Comparison of ENCODE assay signal across 14 cellular contexts in the genomic region with DNA sequence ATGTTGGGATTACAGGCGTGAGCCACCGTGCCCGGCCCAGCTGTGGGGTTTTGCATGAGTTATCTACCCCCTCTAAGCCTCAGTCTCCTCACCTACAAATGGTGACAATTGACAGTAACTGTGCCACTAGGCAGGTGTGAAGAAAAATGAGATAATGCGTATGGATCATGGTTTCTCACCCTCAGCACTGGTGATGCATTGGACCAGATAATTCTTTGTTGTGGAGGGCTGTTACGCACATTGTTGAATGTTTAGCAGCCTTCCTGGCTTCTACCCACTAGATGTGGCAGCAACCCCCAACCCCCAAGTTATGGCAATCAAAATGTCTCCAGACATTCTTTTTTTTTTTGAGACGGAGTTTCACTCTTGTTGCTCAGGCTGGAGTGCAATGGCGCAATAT. TPM values are rescaled to one million over a fixed set of nuclear protein-coding genes. Genes with fewer than 3 reads are reported as not detected.
A peak's percentile ranks its signal among the peaks of the same experiment; 100 is the strongest.
DNase-seq lines count a peak whose midpoint lies in the region; ATAC-seq and TF ChIP-seq lines count a peak whose summit lies in the region.
"Had no signal": no experiment of that assay in that cellular context is flagged by ENCODE, and none has a peak within 500 bp of the region (broad histone marks: within the 10 kb centered on the region; RNA-seq: fewer than 3 reads in every experiment).

No MANE protein-coding gene starts in this region.

- H3K4me3 ChIP-seq in CD8-positive, alpha-beta T cell (ENCODE audit: low read depth, low read length), result no peak overlapping the region

- no peaks in the 10 kb centered on the region for H3K27me3 Mint-ChIP-seq in CD8-positive, alpha-beta T cell (ENCODE audit: low read depth)
- H3K27me3 Mint-ChIP-seq in T-cell, result no peaks in the 10 kb centered on the region
- no peaks in the 10 kb centered on the region for H3K27me3 Mint-ChIP-seq in central memory CD8-positive, alpha-beta T cell
- no peaks in the 10 kb centered on the region for H3K27me3 Mint-ChIP-seq in natural killer cell (ENCODE audit: low read depth in 2 of 2)
- H3K27me3 Mint-ChIP-seq in activated T-helper 1 cell treated with anti-CD3 and anti-CD28 coated beads, Interleukin-12 subunit alpha, Interleukin-12 subunit beta, Interleukin-2, Interleukin-4 antibody, amounts not matched to agents 30 ng/mL and 10 ng/mL and 1 ng/mL, durations not matched to agents 14 hours and 24 hours and 36 hours (ENCODE audit: insufficient read depth), result peaks cover 2% of the 10 kb centered on the region
- H3K27me3 Mint-ChIP-seq: CD4-positive, alpha-beta memory T cell had no signal

- H3K4me3 Mint-ChIP-seq in CD8-positive, alpha-beta T cell, result no peak overlapping the region
- H3K4me3 Mint-ChIP-seq in T-cell, result no peak overlapping the region
- peak overlapping the region; percentile 10 for H3K4me3 Mint-ChIP-seq in central memory CD8-positive, alpha-beta T cell
- H3K4me3 Mint-ChIP-seq in natural killer cell, result no peak overlapping the region
- no peak overlapping the region for H3K4me3 Mint-ChIP-seq in activated T-helper 1 cell treated with anti-CD3 and anti-CD28 coated beads, Interleukin-12 subunit alpha, Interleukin-12 subunit beta, Interleukin-2, Interleukin-4 antibody, amounts not matched to agents 30 ng/mL and 10 ng/mL and 1 ng/mL, durations not matched to agents 14 hours and 24 hours and 36 hours
- H3K4me3 Mint-ChIP-seq: CD4-positive, alpha-beta memory T cell had no signal

- H3K9me3 ChIP-seq in CD8-positive, alpha-beta T cell (ENCODE audit: low read length), result no peaks in the 10 kb centered on the region
- H3K9me3 ChIP-seq: BE2C, Caco-2 had no signal

- no peaks in the 10 kb centered on the region for H3K27me3 ChIP-seq in CD8-positive, alpha-beta T cell (ENCODE audit: insufficient read depth, low read length)
- H3K27me3 ChIP-seq: BE2C had no signal

- CTCF ChIA-PET in CD8-positive, alpha-beta T cell (lab: Charles Lee), result interaction anchor here (0.6 kb wide), 1 partner anchor 10 kb away, joined by 3 read pairs; no protein-coding TSS in a partner anchor
- CTCF ChIA-PET in T-cell (lab: Charles Lee), result interaction anchor here (0.7 to 0.9 kb wide), 3 partner anchors 9 to 13 kb away, joined by 4 to 8 read pairs (median 4); a partner anchor contains a TSS

- no peaks in the 10 kb centered on the region for H3K36me3 ChIP-seq in CD8-positive, alpha-beta T cell (ENCODE audit: insufficient read depth, low read length)
- H3K36me3 ChIP-seq: BE2C had no signal

- peak in 1 of 7 experiments; percentile 63 for DNase-seq in CD8-positive, alpha-beta T cell
- DNase-seq in T-cell, result peak in 21 of 34 experiments; percentile 10 to 58 (median 31)
- peak in 1 of 2 donors; percentile 69 for DNase-seq in central memory CD8-positive, alpha-beta T cell (ENCODE audit: low spot score in 2 of 2)
- no peak for DNase-seq in natural killer cell
- no peak for DNase-seq in activated T-helper 1 cell treated with anti-CD3 and anti-CD28 coated beads, Interleukin-12 subunit alpha, Interleukin-12 subunit beta, Interleukin-2, Interleukin-4 antibody, amounts not matched to agents 30 ng/mL and 10 ng/mL and 1 ng/mL, durations not matched to agents 14 hours and 24 hours and 36 hours (ENCODE audit: low spot score)
- DNase-seq: BE2C; Caco-2; CD4-positive, alpha-beta memory T cell; DND-41; GDM1; H7 had no signal

- H3K27ac Mint-ChIP-seq in CD8-positive, alpha-beta T cell, result no peak overlapping the region
- H3K27ac Mint-ChIP-seq in T-cell (no peak overlapping the region), natural killer cell (peak overlapping the region in 1 of 2 donors; percentile 23)
- peak overlapping the region; percentile 83 for H3K27ac Mint-ChIP-seq in central memory CD8-positive, alpha-beta T cell (ENCODE audit: low read depth)
- no peak overlapping the region for H3K27ac Mint-ChIP-seq in activated T-helper 1 cell treated with anti-CD3 and anti-CD28 coated beads, Interleukin-12 subunit alpha, Interleukin-12 subunit beta, Interleukin-2, Interleukin-4 antibody, amounts not matched to agents 30 ng/mL and 10 ng/mL and 1 ng/mL, durations not matched to agents 14 hours and 24 hours and 36 hours

- H3K27ac ChIP-seq in CD8-positive, alpha-beta T cell (ENCODE audit: low read depth, low read length), result no peak overlapping the region
- H3K27ac ChIP-seq: C4-2B had no signal

- POLR2A ChIA-PET in CD8-positive, alpha-beta T cell (lab: Charles Lee), result no interaction called here
- POLR2A ChIA-PET in T-cell (lab: Charles Lee), result interaction anchor here (0.7 kb wide), 2 partner anchors 9 to 21 kb away, joined by 3 read pairs; no protein-coding TSS in a partner anchor

- peaks cover 9% of the 10 kb centered on the region for H3K4me1 Mint-ChIP-seq in CD8-positive, alpha-beta T cell (ENCODE audit: low read depth)
- H3K4me1 Mint-ChIP-seq in T-cell (peaks cover 0 to 20% (median 10%) of the 10 kb centered on the region in 3 donors), natural killer cell (peaks cover 13 to 15% of the 10 kb centered on the region in 2 donors)
- H3K4me1 Mint-ChIP-seq in central memory CD8-positive, alpha-beta T cell, result peaks cover 9% of the 10 kb centered on the region
- H3K4me1 Mint-ChIP-seq in activated T-helper 1 cell treated with anti-CD3 and anti-CD28 coated beads, Interleukin-12 subunit alpha, Interleukin-12 subunit beta, Interleukin-2, Interleukin-4 antibody, amounts not matched to agents 30 ng/mL and 10 ng/mL and 1 ng/mL, durations not matched to agents 14 hours and 24 hours and 36 hours (ENCODE audit: low read depth), result peaks cover 18% of the 10 kb centered on the region

- intact Hi-C loops in CD8-positive, alpha-beta T cell (cut with DNase I, micrococcal nuclease), result no loop called here
- intact Hi-C loops in natural killer cell (cut with micrococcal nuclease), result no loop called here
- intact Hi-C loops in activated T-helper 1 cell treated with anti-CD3 and anti-CD28 coated beads, Interleukin-12 subunit alpha, Interleukin-12 subunit beta, Interleukin-2, Interleukin-4 antibody, amounts not matched to agents 30 ng/mL and 10 ng/mL and 1 ng/mL, durations not matched to agents 14 hours and 24 hours and 36 hours (cut with micrococcal nuclease), result no loop called here

- ATAC-seq in CD8-positive, alpha-beta T cell, result peak; percentile 80
- peak in 2 of 4 experiments; percentile 18 to 72 for ATAC-seq in T-cell (replicated peaks in 1 of 4)
- peak; percentile 91 for ATAC-seq in central memory CD8-positive, alpha-beta T cell (replicated peaks; ENCODE audit: extremely low read depth, poor library complexity, severe bottlenecking)
- peak; percentile 69 to 85 (median 75) for ATAC-seq in natural killer cell
- ATAC-seq in GM21786 (IDR thresholded peaks at IDR 0.05; ENCODE audit: unreplicated experiment), result no peak
- ATAC-seq in HG02763 (IDR thresholded peaks at IDR 0.05; ENCODE audit: unreplicated experiment), result no peak

- H3K9me3 Mint-ChIP-seq in CD8-positive, alpha-beta T cell, result peaks cover 4% of the 10 kb centered on the region
- H3K9me3 Mint-ChIP-seq in T-cell (peaks cover 0 to 9% (median 3%) of the 10 kb centered on the region in 3 donors), natural killer cell (no peaks in the 10 kb centered on the region)
- H3K9me3 Mint-ChIP-seq in central memory CD8-positive, alpha-beta T cell, result no peaks in the 10 kb centered on the region
- peaks cover 13% of the 10 kb centered on the region for H3K9me3 Mint-ChIP-seq in activated T-helper 1 cell treated with anti-CD3 and anti-CD28 coated beads, Interleukin-12 subunit alpha, Interleukin-12 subunit beta, Interleukin-2, Interleukin-4 antibody, amounts not matched to agents 30 ng/mL and 10 ng/mL and 1 ng/mL, durations not matched to agents 14 hours and 24 hours and 36 hours

- no peak for TF ChIP-seq CTCF in CD8-positive, alpha-beta T cell (IDR thresholded peaks at IDR 0.05)
- TF ChIP-seq CTCF in natural killer cell (IDR thresholded peaks at IDR 0.05), result no peak

- H3K36me3 Mint-ChIP-seq in CD8-positive, alpha-beta T cell, result no peaks in the 10 kb centered on the region
- no peaks in the 10 kb centered on the region for H3K36me3 Mint-ChIP-seq in T-cell
- H3K36me3 Mint-ChIP-seq in central memory CD8-positive, alpha-beta T cell (ENCODE audit: insufficient read depth), result peaks cover 4% of the 10 kb centered on the region
- no peaks in the 10 kb centered on the region for H3K36me3 Mint-ChIP-seq in natural killer cell
- H3K36me3 Mint-ChIP-seq in activated T-helper 1 cell treated with anti-CD3 and anti-CD28 coated beads, Interleukin-12 subunit alpha, Interleukin-12 subunit beta, Interleukin-2, Interleukin-4 antibody, amounts not matched to agents 30 ng/mL and 10 ng/mL and 1 ng/mL, durations not matched to agents 14 hours and 24 hours and 36 hours (ENCODE audit: low read depth), result peaks cover 10% of the 10 kb centered on the region

- no peaks in the 10 kb centered on the region for H3K4me1 ChIP-seq in CD8-positive, alpha-beta T cell (ENCODE audit: insufficient read depth, low read length)

RNA-seq across cellular contexts. Expression of a gene that starts 9.0 kb away (rescaled TPM):
- total RNA-seq in CD8-positive, alpha-beta T cell, result 100 to 1,000 TPM; 189 to 191 TPM
- total RNA-seq in T-cell (100 to 1,000 TPM in 2 of 5 donors, 10 to 100 TPM in 3; 79.3 to 123 (median 87.1) TPM), natural killer cell (100 to 1,000 TPM; 135 to 145 (median 138) TPM)
- 55.2 and 59.1 TPM in 2 replicates for total RNA-seq in activated T-helper 1 cell treated with anti-CD3 and anti-CD28 coated beads, Interleukin-12 subunit alpha, Interleukin-12 subunit beta, Interleukin-2, Interleukin-4 antibody, amounts not matched to agents 30 ng/mL and 10 ng/mL and 1 ng/mL, durations not matched to agents 14 hours and 24 hours and 36 hours

Comparison
In these comparisons a context has a peak if more than half of its experiments do, and no peak if none do; other contexts are left out.
1. ATAC-seq: peak in CD8-positive, alpha-beta T cell (single experiment), central memory CD8-positive, alpha-beta T cell (single experiment) and natural killer cell (3 of 3); none in GM21786 (single experiment) and HG02763 (single experiment).
2. DNase-seq: peak in T-cell (21 of 34); none in natural killer cell (single experiment) and activated T-helper 1 cell treated with anti-CD3 and anti-CD28 coated beads, Interleukin-12 subunit alpha, Interleukin-12 subunit beta, Interleukin-2, Interleukin-4 antibody, amounts not matched to agents 30 ng/mL and 10 ng/mL and 1 ng/mL, durations not matched to agents 14 hours and 24 hours and 36 hours (single experiment).